ENCODE assay signal across 24 cellular contexts in the genomic region with DNA sequence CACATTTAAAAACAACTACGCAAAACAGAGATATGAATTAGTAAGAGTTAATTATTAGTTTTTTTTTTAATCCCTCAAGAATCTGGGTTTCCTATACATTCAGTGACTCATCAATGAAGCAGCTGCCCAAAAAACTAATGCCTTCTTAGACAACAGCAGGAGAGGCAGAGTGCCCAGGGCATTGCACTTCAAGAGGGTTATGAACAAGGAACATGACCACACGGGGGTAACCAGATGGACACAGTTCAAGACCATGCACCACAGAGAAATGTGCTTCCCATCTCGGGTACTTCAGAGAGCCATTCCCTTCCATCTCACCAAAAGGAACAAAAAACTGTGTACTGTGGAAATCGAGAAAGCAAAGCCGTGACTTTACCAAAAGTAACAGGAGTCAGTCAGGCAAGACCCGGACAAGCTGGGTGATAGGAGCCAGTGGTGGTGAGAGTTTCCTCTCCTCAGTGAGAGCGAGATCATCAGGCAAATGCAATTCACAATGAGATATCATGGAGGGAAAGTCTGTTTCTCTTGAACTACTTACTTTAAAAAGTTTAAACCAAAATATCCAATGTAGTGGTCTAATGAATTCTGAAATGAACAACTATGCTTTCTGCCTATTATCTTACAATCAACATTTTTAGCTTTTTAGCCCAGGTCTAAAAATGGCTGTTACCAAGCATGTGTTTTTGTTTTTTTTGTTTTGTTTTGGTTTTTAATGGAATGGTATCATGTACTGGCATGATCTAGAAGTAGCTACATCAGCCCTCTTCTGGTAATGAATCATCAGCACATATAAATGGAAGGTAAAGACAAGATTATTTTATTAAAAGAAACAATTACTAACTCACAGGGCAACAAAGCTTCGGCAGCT.
A peak's percentile ranks its signal among the peaks of the same experiment; 100 is the strongest.
DNase-seq lines count a peak whose midpoint lies in the region; ATAC-seq, FAIRE-seq and TF ChIP-seq lines count a peak whose summit lies in the region.
"Had no signal": no experiment of that assay in that cellular context is flagged by ENCODE, and none has a peak within 500 bp of the region (broad histone marks: within the 10 kb centered on the region; RNA-seq: fewer than 3 reads in every experiment).

No MANE protein-coding gene starts in this region.

- no peaks in the 10 kb centered on the region for H3K36me3 Mint-ChIP-seq in activated T-helper 2 cell treated with anti-CD3 and anti-CD28 coated beads, Interferon-gamma antibody, Interleukin-2, Interleukin-4, amounts not matched to agents 10 μg/mL and 5 μg/mL and 100 μg/mL, durations not matched to agents 14 hours and 24 hours and 36 hours (ENCODE audit: low read depth)
- H3K36me3 Mint-ChIP-seq: activated CD8-positive, alpha-beta memory T cell treated with anti-CD3 and anti-CD28 coated beads, Interleukin-2, amount 10 ng/mL, durations not matched to agents 7 days and 5 days; activated naive CD4-positive, alpha-beta T cell treated with anti-CD3 and anti-CD28 coated beads, Interleukin-2, amount 50 U/mL, for 72 hours; naive B cell had no signal

- H3K27me3 ChIP-seq in bronchial epithelial cell (ENCODE audit: control insufficient read depth, insufficient read depth, low read length): no peaks in the 10 kb centered on the region
- no peaks in the 10 kb centered on the region for H3K27me3 ChIP-seq in body of pancreas
- H3K27me3 ChIP-seq: dorsolateral prefrontal cortex had no signal

- ATAC-seq in GM18867 (IDR thresholded peaks at IDR 0.05; ENCODE audit: unreplicated experiment): no peak
- no peak for ATAC-seq in body of pancreas
- ATAC-seq: activated CD8-positive, alpha-beta memory T cell treated with anti-CD3 and anti-CD28 coated beads, Interleukin-2, amount 10 ng/mL, durations not matched to agents 7 days and 5 days had no signal

- no peak for TF ChIP-seq POLR2A in body of pancreas (IDR thresholded peaks at IDR 0.05)

- H3K27ac ChIP-seq in body of pancreas: no peak overlapping the region
- H3K27ac ChIP-seq: dorsolateral prefrontal cortex, GM23248 had no signal

- H3K4me1 Mint-ChIP-seq in activated T-helper 2 cell treated with anti-CD3 and anti-CD28 coated beads, Interferon-gamma antibody, Interleukin-2, Interleukin-4, amounts not matched to agents 10 μg/mL and 5 μg/mL and 100 μg/mL, durations not matched to agents 14 hours and 24 hours and 36 hours (ENCODE audit: low read depth): peaks cover 8% of the 10 kb centered on the region
- H3K4me1 Mint-ChIP-seq: naive B cell had no signal

- H3K9me3 ChIP-seq in body of pancreas: no peaks in the 10 kb centered on the region

- H3K4me3 ChIP-seq in bronchial epithelial cell (ENCODE audit: low read depth, low read length) (no peak overlapping the region), body of pancreas (no peak overlapping the region)
- H3K4me3 ChIP-seq: dorsolateral prefrontal cortex, GM23248 had no signal

- no peaks in the 10 kb centered on the region for H3K9me3 Mint-ChIP-seq in activated T-helper 2 cell treated with anti-CD3 and anti-CD28 coated beads, Interferon-gamma antibody, Interleukin-2, Interleukin-4, amounts not matched to agents 10 μg/mL and 5 μg/mL and 100 μg/mL, durations not matched to agents 14 hours and 24 hours and 36 hours
- H3K9me3 Mint-ChIP-seq: activated naive CD4-positive, alpha-beta T cell treated with anti-CD3 and anti-CD28 coated beads, Interleukin-2, amount 50 U/mL, for 72 hours; activated T-helper 1 cell treated with anti-CD3 and anti-CD28 coated beads, Interleukin-12 subunit alpha, Interleukin-12 subunit beta, Interleukin-2, Interleukin-4 antibody, amounts not matched to agents 30 ng/mL and 10 ng/mL and 1 ng/mL, durations not matched to agents 14 hours and 24 hours and 36 hours had no signal

- intact Hi-C loops in activated T-helper 2 cell treated with anti-CD3 and anti-CD28 coated beads, Interferon-gamma antibody, Interleukin-2, Interleukin-4, amounts not matched to agents 10 μg/mL and 5 μg/mL and 100 μg/mL, durations not matched to agents 14 hours and 24 hours and 36 hours (cut with micrococcal nuclease): no loop called here
- intact Hi-C loops in body of pancreas (cut with DNase I): no loop called here

- no peak for TF ChIP-seq CTCF in bronchial epithelial cell (IDR thresholded peaks at IDR 0.05; ENCODE audit: insufficient read depth, low read length, severe bottlenecking)
- TF ChIP-seq CTCF in body of pancreas (IDR thresholded peaks at IDR 0.05): no peak

- FAIRE-seq in bronchial epithelial cell (lab: Jason Lieb, UNC): no peak
- FAIRE-seq: GM12892 had no signal

- no peak overlapping the region for H3K27ac Mint-ChIP-seq in activated T-helper 2 cell treated with anti-CD3 and anti-CD28 coated beads, Interferon-gamma antibody, Interleukin-2, Interleukin-4, amounts not matched to agents 10 μg/mL and 5 μg/mL and 100 μg/mL, durations not matched to agents 14 hours and 24 hours and 36 hours
- H3K27ac Mint-ChIP-seq: activated CD8-positive, alpha-beta memory T cell treated with anti-CD3 and anti-CD28 coated beads, Interleukin-2, amount 10 ng/mL, durations not matched to agents 7 days and 5 days; activated naive CD4-positive, alpha-beta T cell treated with anti-CD3 and anti-CD28 coated beads, Interleukin-2, amount 50 U/mL, for 72 hours; activated T-helper 1 cell treated with anti-CD3 and anti-CD28 coated beads, Interleukin-12 subunit alpha, Interleukin-12 subunit beta, Interleukin-2, Interleukin-4 antibody, amounts not matched to agents 30 ng/mL and 10 ng/mL and 1 ng/mL, durations not matched to agents 14 hours and 24 hours and 36 hours; naive B cell had no signal

- H3K36me3 ChIP-seq in bronchial epithelial cell (ENCODE audit: control insufficient read depth, insufficient read depth, low read length): no peaks in the 10 kb centered on the region
- H3K36me3 ChIP-seq in body of pancreas (replicated peaks in 1 of 2; ENCODE audit: insufficient read depth in 1 of 2, low read depth in 2 of 2): no peaks in the 10 kb centered on the region

- H3K4me3 Mint-ChIP-seq in activated T-helper 2 cell treated with anti-CD3 and anti-CD28 coated beads, Interferon-gamma antibody, Interleukin-2, Interleukin-4, amounts not matched to agents 10 μg/mL and 5 μg/mL and 100 μg/mL, durations not matched to agents 14 hours and 24 hours and 36 hours (ENCODE audit: low read depth): no peak overlapping the region
- H3K4me3 Mint-ChIP-seq: activated CD8-positive, alpha-beta memory T cell treated with anti-CD3 and anti-CD28 coated beads, Interleukin-2, amount 10 ng/mL, durations not matched to agents 7 days and 5 days; activated T-helper 1 cell treated with anti-CD3 and anti-CD28 coated beads, Interleukin-12 subunit alpha, Interleukin-12 subunit beta, Interleukin-2, Interleukin-4 antibody, amounts not matched to agents 30 ng/mL and 10 ng/mL and 1 ng/mL, durations not matched to agents 14 hours and 24 hours and 36 hours; IgD-negative memory B cell; naive B cell had no signal

- H3K4me1 ChIP-seq in body of pancreas: no peaks in the 10 kb centered on the region

- DNase-seq in DMS 273 treated with DMSO at 0.1 percent for 48 hours (lab: John Stamatoyannopoulos, UW): peak; percentile 58
- DNase-seq in LHCN-M2 (ENCODE audit: low read depth): peak; percentile 34
- peak; percentile 86 for DNase-seq in bronchial epithelial cell (ENCODE audit: low read depth)
- peak; percentile 74 for DNase-seq in glomerular visceral epithelial cell (ENCODE audit: extremely low spot score)
- DNase-seq in activated T-helper 2 cell treated with anti-CD3 and anti-CD28 coated beads, Interferon-gamma antibody, Interleukin-2, Interleukin-4, amounts not matched to agents 10 μg/mL and 5 μg/mL and 100 μg/mL, durations not matched to agents 14 hours and 24 hours and 36 hours (ENCODE audit: low spot score): no peak
- no peak for DNase-seq in body of pancreas
- DNase-seq in NOMO-1 treated with DMSO at 0.1 percent for 48 hours (lab: John Stamatoyannopoulos, UW; ENCODE audit: unreplicated experiment): no peak
- DNase-seq: activated CD4-positive, alpha-beta T cell treated with anti-CD3 and anti-CD28 coated beads for 48 hours; activated CD8-positive, alpha-beta memory T cell treated with anti-CD3 and anti-CD28 coated beads, Interleukin-2, amount 10 ng/mL, durations not matched to agents 7 days and 5 days; aorta; dorsolateral prefrontal cortex; glutamatergic neuron; GM23248; MM.1S; naive B cell; NCI-H1436; NCI-H2171; OCI-M1; stimulated activated CD4-positive, alpha-beta T cell treated with anti-CD3 and anti-CD28 coated beads, Interleukin-12 subunit alpha, Interleukin-12 subunit beta, amount 100 ng/mL, for 4 hours had no signal

- peaks cover 53% of the 10 kb centered on the region for H3K27me3 Mint-ChIP-seq in activated T-helper 2 cell treated with anti-CD3 and anti-CD28 coated beads, Interferon-gamma antibody, Interleukin-2, Interleukin-4, amounts not matched to agents 10 μg/mL and 5 μg/mL and 100 μg/mL, durations not matched to agents 14 hours and 24 hours and 36 hours (ENCODE audit: low read depth)

- WGBS in body of pancreas, 2 donors: 78 to 79% methylated on average over 8 of the region's 8 CpGs

Comparison
In these comparisons a context has a peak if more than half of its experiments do, and no peak if none do; other contexts are left out.
1. DNase-seq: peak in DMS 273 treated with DMSO at 0.1 percent for 48 hours (single experiment), LHCN-M2 (single experiment), bronchial epithelial cell (single experiment) and glomerular visceral epithelial cell (single experiment); none in activated T-helper 2 cell treated with anti-CD3 and anti-CD28 coated beads, Interferon-gamma antibody, Interleukin-2, Interleukin-4, amounts not matched to agents 10 μg/mL and 5 μg/mL and 100 μg/mL, durations not matched to agents 14 hours and 24 hours and 36 hours (single experiment), body of pancreas (0 of 4) and NOMO-1 treated with DMSO at 0.1 percent for 48 hours (single experiment).